ENCODE assay signal across 1 cellular context in genomic region chrX:38061335-38061734, GRCh38.
TF ChIP-seq lines count a peak whose summit lies in the region.

No MANE protein-coding gene starts in this region.

TF ChIP-seq in GM23338, 12 proteins besides CTCF, POLR2A, EP300 and RAD21 (continued from another document):
- TF ChIP-seq ZNF114 (CRISPR knock-in tag; IDR thresholded peaks at IDR 0.05) = no peak
- no peak for TF ChIP-seq ZNF462 (CRISPR knock-in tag; IDR thresholded peaks at IDR 0.05)
- no peak for TF ChIP-seq EZH2phosphoT487 (IDR thresholded peaks at IDR 0.05; ENCODE audit: unreplicated experiment)
